In the genomic region with DNA sequence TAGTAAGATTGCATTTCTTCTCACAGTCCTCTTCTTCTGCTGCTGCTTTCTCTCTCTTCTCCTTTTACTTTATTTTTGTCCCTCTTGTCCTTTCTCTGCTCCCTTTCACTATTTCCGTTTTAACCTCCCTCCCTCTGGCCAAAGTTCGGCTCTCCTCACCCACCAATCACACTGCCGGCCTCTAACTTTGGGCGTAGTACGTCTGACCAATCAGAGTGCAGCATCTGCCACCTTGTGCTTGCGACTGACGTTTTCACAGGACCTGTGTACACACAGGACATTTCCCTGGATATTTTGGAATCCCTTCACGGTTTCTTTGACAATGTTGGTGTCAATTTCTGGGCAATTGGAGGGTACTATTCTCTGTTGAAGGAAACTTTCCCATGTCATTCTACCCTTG, we compare ENCODE assay signal across 1 cellular context.
TF ChIP-seq lines count a peak whose summit lies in the region.

No MANE protein-coding gene starts in this region.

TF ChIP-seq in H1, 55 proteins besides CTCF, POLR2A, EP300 and RAD21:
- TF ChIP-seq KDM5A (IDR thresholded peaks at IDR 0.05; ENCODE audit: low read length): no peak
